Comparison of ENCODE assay signal across 23 cellular contexts in the genomic region with DNA sequence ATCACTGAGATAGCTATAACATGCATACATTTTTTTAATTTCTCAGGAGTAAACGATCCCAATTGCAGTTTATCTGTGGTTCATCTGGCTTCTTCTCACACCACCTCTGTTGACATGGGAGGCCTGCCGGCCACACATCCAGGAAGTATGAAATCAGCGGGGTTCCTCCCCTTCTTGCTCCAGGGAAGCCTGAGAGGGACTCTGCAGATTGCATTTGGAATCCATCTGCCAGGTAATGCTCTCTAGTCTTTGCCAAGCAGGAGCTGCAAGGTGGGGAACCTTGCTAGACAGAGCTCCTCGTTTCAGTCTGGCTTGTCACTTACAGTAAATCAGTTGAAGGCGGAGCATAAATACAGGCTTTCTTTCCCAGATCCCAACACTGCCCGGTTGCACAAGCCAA.
"Had no signal": no experiment of that assay in that cellular context is flagged by ENCODE, and none has a peak within 500 bp of the region (broad histone marks: within the 10 kb centered on the region; RNA-seq: fewer than 3 reads in every experiment).

No MANE protein-coding gene starts in this region.

- H3K4me1 ChIP-seq: body of pancreas, gastroesophageal sphincter, heart left ventricle, vagina had no signal

- H3K4me3 ChIP-seq: body of pancreas, cardiac muscle cell, gastroesophageal sphincter, heart left ventricle, lung, sigmoid colon, vagina had no signal

- DNase-seq: activated CD4-positive, alpha-beta T cell treated with anti-CD3 and anti-CD28 coated beads, Interleukin-2, amount 10 ng/mL, durations not matched to agents 7 days and 5 days; activated CD4-positive, CD25-positive, alpha-beta regulatory T cell treated with anti-CD3 and anti-CD28 coated beads, Interleukin-2, amount 50 U/mL, for 72 hours; activated CD8-positive, alpha-beta memory T cell treated with anti-CD3 and anti-CD28 coated beads, Interleukin-2, amount 10 ng/mL, durations not matched to agents 7 days and 5 days; activated CD8-positive, alpha-beta T cell treated with anti-CD3 and anti-CD28 coated beads for 36 hours; activated effector memory CD4-positive, alpha-beta T cell treated with anti-CD3 and anti-CD28 coated beads, Interleukin-2, amount 50 U/mL, for 16 hours; activated naive CD4-positive, alpha-beta T cell treated with anti-CD3 and anti-CD28 coated beads, Interleukin-2, amount 50 U/mL, for 16 hours; activated naive CD8-positive, alpha-beta T cell treated with anti-CD3 and anti-CD28 coated beads, Interleukin-2, amount 50 U/mL, for 24 hours; activated T-cell treated with anti-CD3 and anti-CD28 coated beads for 4 hours; body of pancreas; heart left ventricle; immature natural killer cell; naive thymus-derived CD4-positive, alpha-beta T cell; sigmoid colon; stimulated activated CD4-positive, alpha-beta T cell treated with anti-CD3 and anti-CD28 coated beads, Interleukin-2, amount 100 ng/mL, for 48 hours; stimulated activated CD8-positive, alpha-beta memory T cell treated with anti-CD3 and anti-CD28 coated beads, Interleukin-4, amount 100 ng/mL, for 48 hours; stimulated activated naive B cell treated with anti-CD40 and anti-IgM and Interleukin-4, amounts not matched to agents 10 μg/mL and 1 μg/mL and 100 μg/mL, for 72 hours had no signal

- ATAC-seq: activated CD8-positive, alpha-beta memory T cell treated with anti-CD3 and anti-CD28 coated beads, Interleukin-2, amount 10 ng/mL, durations not matched to agents 7 days and 5 days; activated CD8-positive, alpha-beta T cell treated with anti-CD3 and anti-CD28 coated beads for 36 hours; activated naive CD8-positive, alpha-beta T cell treated with anti-CD3 and anti-CD28 coated beads, Interleukin-2, amount 50 U/mL, for 24 hours; body of pancreas; gastroesophageal sphincter; heart left ventricle; left lobe of liver; naive thymus-derived CD4-positive, alpha-beta T cell; stimulated activated naive B cell treated with anti-CD40 and anti-IgM and Interleukin-4, amounts not matched to agents 10 μg/mL and 1 μg/mL and 100 μg/mL, for 72 hours had no signal

- H3K27me3 ChIP-seq: body of pancreas, cardiac muscle cell, heart left ventricle, sigmoid colon, vagina had no signal

- H3K9me3 ChIP-seq: body of pancreas, gastroesophageal sphincter, heart left ventricle, sigmoid colon, vagina had no signal

- H3K27ac ChIP-seq: body of pancreas, cardiac muscle cell, epithelial cell of prostate, gastroesophageal sphincter, heart left ventricle, sigmoid colon, vagina, VCaP had no signal

- H3K36me3 ChIP-seq: cardiac muscle cell, gastroesophageal sphincter, heart left ventricle, sigmoid colon, vagina had no signal
